ENCODE assay signal across 8 cellular contexts in the genomic region with DNA sequence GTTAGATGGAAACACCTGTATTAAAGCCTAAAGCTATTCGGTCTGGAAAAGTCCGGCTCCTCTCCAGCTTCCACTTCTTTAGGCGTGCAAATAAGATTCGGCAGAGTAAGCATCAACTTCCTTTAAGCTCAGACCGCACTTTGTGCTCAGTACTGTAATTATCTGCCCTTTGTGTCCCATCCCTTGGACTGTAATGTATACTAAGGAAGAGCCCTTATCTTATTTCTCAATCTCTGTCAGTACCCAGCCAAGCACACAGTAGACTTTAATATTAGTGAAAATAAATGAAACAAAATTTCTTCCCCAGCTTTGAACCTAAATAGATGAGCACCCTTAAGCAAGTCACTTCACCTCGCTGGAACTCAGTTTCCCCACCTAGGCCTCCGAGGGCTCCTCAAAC. TPM values are rescaled to one million over a fixed set of nuclear protein-coding genes. Genes with fewer than 3 reads are reported as not detected.
DNase-seq lines count a peak whose midpoint lies in the region; ATAC-seq and TF ChIP-seq lines count a peak whose summit lies in the region.

No MANE protein-coding gene starts in this region.

- H2AFZ ChIP-seq in SU-DHL-6 (ENCODE audit: low read depth, low read length, severe bottlenecking) (peak overlapping the region; percentile 83), fibroblast of lung (ENCODE audit: low read length) (peak overlapping the region; percentile 56), neuron (ENCODE audit: low read depth, low read length) (peak overlapping the region; percentile 58)

- H3K9me3 ChIP-seq in SU-DHL-6 (ENCODE audit: insufficient read depth, low read length) (0 out of 2 replicates have a peak, but pooled peaks cover 3% of the 10 kb centered on the region), fibroblast of lung (ENCODE audit: control insufficient read depth, insufficient read depth, low read depth, low read length) (no peaks in the 10 kb centered on the region), neuron (ENCODE audit: low read length) (no peaks in the 10 kb centered on the region)

- peak overlapping the region; percentile 88 for H3K4me2 ChIP-seq in SU-DHL-6 (ENCODE audit: low read depth, low read length, poor library complexity, severe bottlenecking)
- H3K4me2 ChIP-seq in fibroblast of lung (ENCODE audit: extremely low read depth, insufficient read depth, low read length) = peak overlapping the region; percentile 74

- H3K4me3 ChIP-seq in SU-DHL-6 (ENCODE audit: insufficient read depth, low read length, poor library complexity, severe bottlenecking) (peak overlapping the region; percentile 66), fibroblast of lung (replicated peaks in 1 of 4; ENCODE audit: control extremely low read depth in 1 of 4, insufficient read depth in 1 of 4, low read depth in 3 of 4, low read length in 4 of 4) (peak overlapping the region; percentile 57 to 93 (median 87)), neuron (ENCODE audit: low read length) (peak overlapping the region; percentile 90)

- H3K36me3 ChIP-seq in SU-DHL-6 (ENCODE audit: low read length) (0 out of 2 replicates have a peak, but pooled peaks cover 7% of the 10 kb centered on the region), fibroblast of lung (ENCODE audit: control insufficient read depth, insufficient read depth, low read length) (no peaks in the 10 kb centered on the region), neuron (ENCODE audit: insufficient read depth, low read length) (no peaks in the 10 kb centered on the region)

- TF ChIP-seq CTCF in SU-DHL-6 (IDR thresholded peaks at IDR 0.05; ENCODE audit: insufficient read depth, low read length, poor library complexity, severe bottlenecking) (no peak), fibroblast of lung (conservative IDR thresholded peaks at IDR 0.05 in 1 of 2, IDR thresholded peaks at IDR 0.05 in 1 of 2; ENCODE audit: low read depth in 1 of 2, low read length in 2 of 2) (no peak)

- H3K27ac ChIP-seq in SU-DHL-6 (ENCODE audit: low read depth, low read length) (no peak overlapping the region), fibroblast of lung (ENCODE audit: insufficient read depth, low read length) (peak overlapping the region; percentile 55)

- H4K20me1 ChIP-seq in SU-DHL-6 (ENCODE audit: low read depth, low read length) (no peaks in the 10 kb centered on the region), fibroblast of lung (ENCODE audit: control insufficient read depth, extremely low read depth, insufficient read depth, low read length) (no peaks in the 10 kb centered on the region)

- no peaks in the 10 kb centered on the region for H3K9me2 ChIP-seq in SU-DHL-6 (replicated peaks; ENCODE audit: insufficient read depth, low read length)

- H3K9ac ChIP-seq in SU-DHL-6 (ENCODE audit: low read length) = peak overlapping the region; percentile 43; the same call in 1 of the 2 replicates
- H3K9ac ChIP-seq in fibroblast of lung (ENCODE audit: insufficient read depth, low read length) = peak overlapping the region; percentile 44

- H3K4me1 ChIP-seq in fibroblast of lung (ENCODE audit: control insufficient read depth, extremely low read depth, insufficient read depth, low read length) (no peaks in the 10 kb centered on the region), neuron (ENCODE audit: insufficient read depth, low read length) (peaks cover 22% of the 10 kb centered on the region)

- ATAC-seq in GM18519 (IDR thresholded peaks at IDR 0.05; ENCODE audit: low FRiP score, unreplicated experiment) (peak; percentile 18), HG02981 (IDR thresholded peaks at IDR 0.05; ENCODE audit: unreplicated experiment) (peak; percentile 28)

- DNase-seq in fibroblast of lung (ENCODE audit: low read depth in 2 of 2) = peak; percentile 8 to 27
- no peak for DNase-seq in islet precursor cell
- no peak for DNase-seq in activated CD4-positive, CD25-positive, alpha-beta regulatory T cell (lab: John Stamatoyannopoulos, UW)
- DNase-seq in NCI-H2029 treated with DMSO at 0.1 percent for 48 hours (lab: John Stamatoyannopoulos, UW) = no peak

- H3K27me3 ChIP-seq in SU-DHL-6 (ENCODE audit: low read length) (no peaks in the 10 kb centered on the region), fibroblast of lung (ENCODE audit: control insufficient read depth, insufficient read depth, low read length) (no peaks in the 10 kb centered on the region), neuron (ENCODE audit: insufficient read depth, low read length) (no peaks in the 10 kb centered on the region)

- H3K79me2 ChIP-seq in SU-DHL-6 (ENCODE audit: insufficient read depth, low read length) = no peaks in the 10 kb centered on the region
- H3K79me2 ChIP-seq in fibroblast of lung (ENCODE audit: control insufficient read depth, insufficient read depth, low read length) = peaks cover 14% of the 10 kb centered on the region

- H3F3A ChIP-seq in SU-DHL-6 (ENCODE audit: insufficient read depth) = no peaks in the 10 kb centered on the region

RNA-seq across cellular contexts. Expression of a gene that starts 0.5 kb away (rescaled TPM):
- 10.3 and 13.2 TPM in 2 replicates for total RNA-seq in fibroblast of lung
- 6.7 and 8.8 TPM in 2 replicates for polyA plus RNA-seq in fibroblast of lung
- 5.4 and 6.0 TPM in 2 replicates for polyA plus RNA-seq in fibroblast of lung (2012)
- polyA minus RNA-seq in fibroblast of lung (ENCODE audit: low replicate concordance) = 0.47 TPM in 1 of 2 replicates, not detected in the other

RNA-seq across cellular contexts. Expression of a gene that starts 26.6 kb away (rescaled TPM):
- total RNA-seq in fibroblast of lung = 2.3 and 8.3 TPM in 2 replicates
- polyA plus RNA-seq in fibroblast of lung = 2.7 and 2.8 TPM in 2 replicates
- 21.5 and 25.1 TPM in 2 replicates for polyA plus RNA-seq in fibroblast of lung (2012)
- 6.0 and 15.2 TPM in 2 replicates for polyA minus RNA-seq in fibroblast of lung (ENCODE audit: low replicate concordance)

RNA-seq across cellular contexts. Expression of a gene that starts 26.9 kb away (rescaled TPM):
- total RNA-seq in fibroblast of lung = 32.0 and 33.1 TPM in 2 replicates
- polyA plus RNA-seq in fibroblast of lung = 17.9 and 20.2 TPM in 2 replicates
- 10.7 and 11.3 TPM in 2 replicates for polyA plus RNA-seq in fibroblast of lung (2012)
- 4.4 and 7.3 TPM in 2 replicates for polyA minus RNA-seq in fibroblast of lung (ENCODE audit: low replicate concordance)

RNA-seq across cellular contexts. Expression of a gene that starts 47.5 kb away (rescaled TPM):
- total RNA-seq in fibroblast of lung = 21.8 and 35.5 TPM in 2 replicates
- polyA plus RNA-seq in fibroblast of lung = 60.9 and 82.2 TPM in 2 replicates
- polyA plus RNA-seq in fibroblast of lung (2012) = 79.7 and 87.3 TPM in 2 replicates
- 4.4 and 5.6 TPM in 2 replicates for polyA minus RNA-seq in fibroblast of lung (ENCODE audit: low replicate concordance)

Comparison
In these comparisons a context has a peak if more than half of its experiments do, and no peak if none do; other contexts are left out.
1. DNase-seq: peak in fibroblast of lung (2 of 2); none in islet precursor cell (single experiment), activated CD4-positive, CD25-positive, alpha-beta regulatory T cell (0 of 4) and NCI-H2029 treated with DMSO at 0.1 percent for 48 hours (single experiment).
2. Peak in every context shown above with its lines, with median percentiles within 50 percentile points of each other: H2AFZ ChIP-seq and H3K4me3 ChIP-seq.